Comparison of ENCODE assay signal across 8 cellular contexts in the genomic region with DNA sequence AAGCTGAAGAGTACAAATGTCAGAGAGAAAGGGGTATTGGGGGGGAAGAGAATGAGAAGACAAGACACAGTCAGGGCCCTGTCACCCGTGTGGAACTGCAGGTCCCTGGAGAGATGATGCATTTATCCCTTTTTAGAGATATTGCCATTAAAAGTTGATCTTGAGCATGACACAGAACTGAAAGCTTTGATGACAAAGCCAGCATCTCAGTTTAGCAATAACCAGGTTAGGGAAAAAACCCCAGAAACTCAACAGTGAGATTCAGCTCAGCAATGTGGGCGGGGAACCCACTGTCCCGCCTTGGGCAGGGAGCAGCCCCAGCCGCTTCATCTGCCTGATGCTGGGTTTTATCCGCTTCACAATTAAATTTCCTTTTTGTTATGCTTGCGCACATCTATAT.
DNase-seq lines count a peak whose midpoint lies in the region; ATAC-seq and TF ChIP-seq lines count a peak whose summit lies in the region.

No MANE protein-coding gene starts in this region.

- peak overlapping the region; percentile 92 for H3K27ac ChIP-seq in VCaP

- TF ChIP-seq CTCF in VCaP (conservative IDR thresholded peaks at IDR 0.05) = no peak

- DNase-seq in stimulated activated CD4-positive, alpha-beta T cell treated with anti-CD3 and anti-CD28 coated beads, Interleukin-1b, Interleukin-23, amount 100 ng/mL, for 48 hours = peak; percentile 53
- DNase-seq in NCI-H1436 treated with DMSO at 0.1 percent for 48 hours (lab: John Stamatoyannopoulos, UW) (no peak), occipital lobe (lab: John Stamatoyannopoulos, UW) (no peak), NCI-H187 (lab: John Stamatoyannopoulos, UW) (no peak), iPS-NIHi11 (ENCODE audit: low spot score) (no peak)

- ATAC-seq in GM18873 (IDR thresholded peaks at IDR 0.05; ENCODE audit: low FRiP score, unreplicated experiment) = peak; percentile 83
- peak; percentile 91 for ATAC-seq in HG02678 (IDR thresholded peaks at IDR 0.05; ENCODE audit: unreplicated experiment)
